In the genomic region with DNA sequence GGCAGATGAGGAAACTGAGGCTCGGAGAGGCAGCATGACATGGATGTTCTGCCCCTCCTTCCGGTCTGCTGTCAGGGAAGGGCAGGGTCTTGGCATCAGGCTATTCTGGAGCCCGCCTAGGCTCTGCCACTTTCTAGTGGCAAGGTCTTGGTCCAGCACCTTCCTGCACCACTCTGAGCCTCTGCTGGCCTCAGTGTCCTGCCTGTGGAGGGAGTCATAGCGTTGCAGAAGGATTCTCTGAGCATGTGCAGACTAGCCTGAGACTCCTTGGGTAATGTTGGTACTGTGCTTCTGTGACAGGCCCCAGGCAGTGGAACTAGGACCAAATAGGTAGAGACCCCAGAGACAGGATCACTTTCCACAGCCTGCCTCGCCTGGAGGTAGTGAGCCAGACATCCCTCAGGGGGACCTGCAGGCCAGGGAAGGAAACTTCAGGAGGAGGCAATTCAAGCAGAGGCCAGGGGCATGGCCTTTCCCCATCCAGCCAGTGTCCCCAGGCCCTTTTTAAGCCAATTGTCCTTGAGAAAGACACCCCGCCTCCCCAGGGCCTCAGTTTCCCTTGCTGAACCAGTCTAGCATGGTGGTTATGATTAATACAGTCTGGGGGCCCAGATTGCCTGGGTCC, we compare ENCODE assay signal across 21 cellular contexts. TPM values are rescaled to one million over a fixed set of nuclear protein-coding genes. Genes with fewer than 3 reads are reported as not detected.
A peak's percentile ranks its signal among the peaks of the same experiment; 100 is the strongest.
DNase-seq lines count a peak whose midpoint lies in the region; ATAC-seq and TF ChIP-seq lines count a peak whose summit lies in the region.
"Had no signal": no experiment of that assay in that cellular context is flagged by ENCODE, and none has a peak within 500 bp of the region (broad histone marks: within the 10 kb centered on the region; RNA-seq: fewer than 3 reads in every experiment).

No MANE protein-coding gene starts in this region.

- H3K9ac ChIP-seq in rectal smooth muscle tissue (ENCODE audit: low read length) (no peak overlapping the region), H9 (ENCODE audit: extremely low read depth, insufficient read length, low read length) (no peak overlapping the region)

- 89% methylated on average over 3 of the region's 6 CpGs; no CpG with 5 or more reads in 1 of the 2 donors for WGBS in gastroesophageal sphincter (ENCODE audit: low coverage in 1 of 2), 2 donors
- no CpG with 5 or more reads among the region's 6 CpGs for WGBS in H9 (ENCODE audit: extremely low coverage, insufficient read length, low lambda C conversion rate)

- H3K4me3 ChIP-seq in left ventricle myocardium inferior (no peak overlapping the region), gastroesophageal sphincter (no peak overlapping the region), rectal smooth muscle tissue (ENCODE audit: low read length) (no peak overlapping the region)

- peaks cover 1% of the 10 kb centered on the region; the same call in 1 of the 2 replicates for H3K27me3 Mint-ChIP-seq in H9 (ENCODE audit: low read depth)
- H3K27me3 Mint-ChIP-seq: activated T-cell treated with anti-CD3 and anti-CD28 coated beads, Interleukin-2, amount 50 U/mL, for 24 hours had no signal

- no peak overlapping the region for H3K23ac ChIP-seq in H9 (ENCODE audit: insufficient read length, low read depth, low read length)

- no peak for TF ChIP-seq POLR2A in gastroesophageal sphincter (IDR thresholded peaks at IDR 0.05)

- H3K27ac Mint-ChIP-seq in H9: no peak overlapping the region
- H3K27ac Mint-ChIP-seq: activated CD4-positive, alpha-beta memory T cell treated with anti-CD3 and anti-CD28 coated beads, Interleukin-2, amount 10 ng/mL, durations not matched to agents 7 days and 5 days; activated T-cell treated with anti-CD3 and anti-CD28 coated beads, Interleukin-2, amount 50 U/mL, for 24 hours; endodermal cell; stimulated activated naive B cell treated with anti-CD40 and anti-IgM and Interleukin-4, amounts not matched to agents 10 μg/mL and 1 μg/mL and 100 μg/mL, for 72 hours; T-helper 17 cell had no signal

- no peaks in the 10 kb centered on the region for H3K9me3 ChIP-seq in left ventricle myocardium inferior (replicated peaks)
- H3K9me3 ChIP-seq in gastroesophageal sphincter: no peaks in the 10 kb centered on the region
- H3K9me3 ChIP-seq in H9 (ENCODE audit: control insufficient read depth, low read depth, low read length): no peaks in the 10 kb centered on the region
- H3K9me3 ChIP-seq: neutrophil had no signal

- H3K4me1 ChIP-seq in left ventricle myocardium inferior (peaks cover 49% of the 10 kb centered on the region), gastroesophageal sphincter (peaks cover 5 to 59% (median 15%) of the 10 kb centered on the region in 3 donors), rectal smooth muscle tissue (ENCODE audit: control insufficient read depth, insufficient read depth, low read length) (peaks cover 24% of the 10 kb centered on the region), H9 (ENCODE audit: insufficient read depth, low read length) (no peaks in the 10 kb centered on the region)

- H3K4me1 Mint-ChIP-seq in H9: peaks cover 19 to 22% of the 10 kb centered on the region in 2 experiments
- H3K4me1 Mint-ChIP-seq: activated CD4-positive, alpha-beta memory T cell treated with anti-CD3 and anti-CD28 coated beads, Interleukin-2, amount 10 ng/mL, durations not matched to agents 7 days and 5 days; endodermal cell; stimulated activated naive B cell treated with anti-CD40 and anti-IgM and Interleukin-4, amounts not matched to agents 10 μg/mL and 1 μg/mL and 100 μg/mL, for 72 hours had no signal

- no peak overlapping the region for H2BK12ac ChIP-seq in H9 (ENCODE audit: insufficient read length, low read depth, low read length)

- no peak overlapping the region for H3K4me2 ChIP-seq in H9 (ENCODE audit: insufficient read depth, insufficient read length, low read length)

- H2AFZ ChIP-seq in H9 (ENCODE audit: low read length): no peak overlapping the region

- H4K20me1 ChIP-seq in H9 (ENCODE audit: control insufficient read depth, insufficient read depth, insufficient read length): no peaks in the 10 kb centered on the region

- no peak for TF ChIP-seq EP300 in gastroesophageal sphincter (IDR thresholded peaks at IDR 0.05)

- H3K4me3 Mint-ChIP-seq in H9: no peak overlapping the region
- H3K4me3 Mint-ChIP-seq: activated CD4-positive, alpha-beta memory T cell treated with anti-CD3 and anti-CD28 coated beads, Interleukin-2, amount 10 ng/mL, durations not matched to agents 7 days and 5 days; activated T-cell treated with anti-CD3 and anti-CD28 coated beads, Interleukin-2, amount 50 U/mL, for 24 hours; endodermal cell; stimulated activated naive B cell treated with anti-CD40 and anti-IgM and Interleukin-4, amounts not matched to agents 10 μg/mL and 1 μg/mL and 100 μg/mL, for 72 hours; T-helper 17 cell had no signal

- H2BK5ac ChIP-seq in H9 (ENCODE audit: insufficient read length, low read length): no peak overlapping the region

- no peak for ATAC-seq in left cardiac atrium
- ATAC-seq in gastroesophageal sphincter: no peak
- no peak for ATAC-seq in HG03280 (IDR thresholded peaks at IDR 0.05; ENCODE audit: unreplicated experiment)
- ATAC-seq: stimulated activated naive B cell treated with anti-CD40 and anti-IgM and Interleukin-4, amounts not matched to agents 10 μg/mL and 1 μg/mL and 100 μg/mL, for 72 hours; T-helper 17 cell had no signal

- H3K14ac ChIP-seq in H9 (ENCODE audit: insufficient read depth, low read length): no peak overlapping the region

- no peak overlapping the region for H2BK15ac ChIP-seq in H9 (ENCODE audit: low read depth, low read length)

- DNase-seq in left ventricle myocardium inferior: no peak
- no peak for DNase-seq in left cardiac atrium
- DNase-seq in H9: no peak
- DNase-seq in HCEC 1CT: no peak
- DNase-seq in DMS153 (lab: John Stamatoyannopoulos, UW): no peak
- DNase-seq: activated CD4-positive, alpha-beta memory T cell treated with anti-CD3 and anti-CD28 coated beads, Interleukin-2, amount 10 ng/mL, durations not matched to agents 7 days and 5 days; activated naive CD4-positive, alpha-beta T cell treated with Interleukin-2 at 50 U/mL for 16 hours; activated T-cell treated with anti-CD3 and anti-CD28 coated beads, Interleukin-2, amount 50 U/mL, for 24 hours; NCI-H2081 treated with DMSO at 0.1 percent for 48 hours; stimulated activated CD4-positive, alpha-beta T cell treated with anti-CD3 and anti-CD28 coated beads, Interleukin-15, amount 100 ng/mL, for 24 hours; stimulated activated naive B cell treated with anti-CD40 and anti-IgM and Interleukin-4, amounts not matched to agents 10 μg/mL and 1 μg/mL and 100 μg/mL, for 72 hours; T-helper 17 cell had no signal

- no peaks in the 10 kb centered on the region for H3K79me1 ChIP-seq in H9 (ENCODE audit: insufficient read depth, low read depth, low read length, poor library complexity, severe bottlenecking)

- no peak overlapping the region for H4K91ac ChIP-seq in H9 (ENCODE audit: insufficient read length, low read depth, low read length)

- H2AK5ac ChIP-seq in H9 (ENCODE audit: insufficient read length, low read length): no peak overlapping the region

- H3K36me3 ChIP-seq in left ventricle myocardium inferior (no peaks in the 10 kb centered on the region), gastroesophageal sphincter (no peaks in the 10 kb centered on the region), rectal smooth muscle tissue (ENCODE audit: control insufficient read depth, insufficient read depth, low read length) (no peaks in the 10 kb centered on the region)
- H3K36me3 ChIP-seq: neutrophil had no signal

- TF ChIP-seq CTCF in left ventricle myocardium inferior (IDR thresholded peaks at IDR 0.05; ENCODE audit: borderline replicate concordance) (no peak), gastroesophageal sphincter (IDR thresholded peaks at IDR 0.05) (no peak), H9 (conservative IDR thresholded peaks at IDR 0.05) (no peak)

- H3K56ac ChIP-seq in H9 (ENCODE audit: insufficient read length, low read depth, low read length): no peak overlapping the region

- H3K27ac ChIP-seq in left ventricle myocardium inferior (replicated peaks) (peak overlapping the region; percentile 84), gastroesophageal sphincter (peak overlapping the region; percentile 41 to 88 (median 85)), rectal smooth muscle tissue (ENCODE audit: low read depth, low read length) (peak overlapping the region; percentile 87), H9 (ENCODE audit: insufficient read length, low read depth, low read length) (no peak overlapping the region)
- H3K27ac ChIP-seq: neutrophil had no signal

- H2BK120ac ChIP-seq in H9 (ENCODE audit: low read depth, low read length, poor library complexity, severe bottlenecking): no peak overlapping the region

- H4K5ac ChIP-seq in H9 (ENCODE audit: insufficient read length, low read depth, low read length): no peak overlapping the region

- no peaks in the 10 kb centered on the region for H3K23me2 ChIP-seq in H9 (ENCODE audit: insufficient read length, low read depth, low read length, poor library complexity, severe bottlenecking)

- H4K8ac ChIP-seq in H9 (replicated peaks; ENCODE audit: insufficient read length, low read depth, low read length): no peak overlapping the region

- intact Hi-C loops in left ventricle myocardium inferior (cut with micrococcal nuclease): no loop called here
- intact Hi-C loops in left cardiac atrium (cut with DNase I): no loop called here

- no peaks in the 10 kb centered on the region for H3K79me2 ChIP-seq in H9 (ENCODE audit: insufficient read depth, low read length)

- no peak overlapping the region for H3K18ac ChIP-seq in H9 (ENCODE audit: insufficient read length, low read depth, low read length)

- no peak overlapping the region for H3T11ph ChIP-seq in H9 (ENCODE audit: low read length)

- H3K36me3 Mint-ChIP-seq in H9 (ENCODE audit: insufficient read depth in 1 of 3, low read depth in 3 of 3): no peaks in the 10 kb centered on the region
- H3K36me3 Mint-ChIP-seq: stimulated activated naive B cell treated with anti-CD40 and anti-IgM and Interleukin-4, amounts not matched to agents 10 μg/mL and 1 μg/mL and 100 μg/mL, for 72 hours had no signal

- no peak overlapping the region for H2BK20ac ChIP-seq in H9 (ENCODE audit: low read depth, low read length, poor library complexity, severe bottlenecking)

- H3K9me3 Mint-ChIP-seq in H9: no peaks in the 10 kb centered on the region
- H3K9me3 Mint-ChIP-seq: activated CD4-positive, alpha-beta memory T cell treated with anti-CD3 and anti-CD28 coated beads, Interleukin-2, amount 10 ng/mL, durations not matched to agents 7 days and 5 days; activated T-cell treated with anti-CD3 and anti-CD28 coated beads, Interleukin-2, amount 50 U/mL, for 24 hours; endodermal cell; stimulated activated naive B cell treated with anti-CD40 and anti-IgM and Interleukin-4, amounts not matched to agents 10 μg/mL and 1 μg/mL and 100 μg/mL, for 72 hours had no signal

- H3K4ac ChIP-seq in H9 (ENCODE audit: low read depth, low read length): no peak overlapping the region

- H3K27me3 ChIP-seq in left ventricle myocardium inferior (ENCODE audit: low read depth): no peaks in the 10 kb centered on the region
- no peaks in the 10 kb centered on the region for H3K27me3 ChIP-seq in gastroesophageal sphincter
- no peaks in the 10 kb centered on the region for H3K27me3 ChIP-seq in rectal smooth muscle tissue (ENCODE audit: control insufficient read depth, insufficient read depth, low read length)
- H3K27me3 ChIP-seq in H9 (ENCODE audit: insufficient read depth, low read length): no peaks in the 10 kb centered on the region
- H3K27me3 ChIP-seq: neutrophil had no signal

RNA-seq across cellular contexts. Expression of a gene that starts 10.6 kb away (rescaled TPM):
- total RNA-seq in left ventricle myocardium inferior (0.47 TPM), left cardiac atrium (1 to 10 TPM in 1 of 2 donors, under 1 TPM in 1; 0.18 to 1.2 TPM), gastroesophageal sphincter (1 to 10 TPM in 1 of 4 donors, under 1 TPM in 1, not detected in 2; 0.50 to 1.1 TPM), H9 (2021) (0.22 and 0.24 TPM in 2 replicates)
- total RNA-seq: activated CD4-positive, alpha-beta memory T cell treated with anti-CD3 and anti-CD28 coated beads, Interleukin-2, amount 10 ng/mL, durations not matched to agents 7 days and 5 days; endodermal cell; LHCN-M2; mononuclear cell; NCI-H460; RPMI7951 had no signal
